In the genomic region with DNA sequence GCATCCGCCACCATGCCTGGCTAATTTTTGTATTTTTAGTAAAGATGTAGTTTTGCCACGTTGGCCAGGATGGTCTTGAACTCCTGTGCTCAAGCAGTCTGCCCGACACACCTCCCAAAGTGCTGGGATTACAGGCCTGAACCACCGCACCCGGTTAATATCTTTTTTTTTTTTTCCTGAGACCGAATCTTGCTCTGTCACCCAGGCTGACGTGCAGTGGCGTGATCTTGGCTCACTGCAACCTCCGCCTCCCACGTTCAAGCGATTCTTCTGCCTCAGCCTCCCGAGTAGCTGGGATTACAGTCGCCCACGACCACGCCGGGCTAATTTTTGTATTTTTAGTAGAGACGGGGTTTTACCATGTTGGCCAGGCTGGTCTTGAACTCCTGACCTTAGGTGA, we compare ENCODE assay signal across 14 cellular contexts. TPM values are rescaled to one million over a fixed set of nuclear protein-coding genes. Genes with fewer than 3 reads are reported as not detected.
"Had no signal": no experiment of that assay in that cellular context is flagged by ENCODE, and none has a peak within 500 bp of the region (broad histone marks: within the 10 kb centered on the region; RNA-seq: fewer than 3 reads in every experiment).

No MANE protein-coding gene starts in this region.

RNA-seq across cellular contexts. Expression of a gene that starts 7.2 kb away (rescaled TPM):
- total RNA-seq: activated naive CD4-positive, alpha-beta T cell treated with anti-CD3 and anti-CD28 coated beads for 36 hours; activated naive CD4-positive, alpha-beta T cell treated with anti-CD3 and anti-CD28 coated beads, Interleukin-2, amount 50 U/mL, for 72 hours; activated naive CD8-positive, alpha-beta T cell treated with anti-CD3 and anti-CD28 coated beads, Interleukin-2, amount 10 ng/mL, durations not matched to agents 7 days and 5 days; activated T-cell treated with anti-CD3 and anti-CD28 coated beads, Interleukin-2, amount 50 U/mL, for 72 hours; activated T-helper 1 cell treated with anti-CD3 and anti-CD28 coated beads, Interleukin-12 subunit alpha, Interleukin-12 subunit beta, Interleukin-2, Interleukin-4 antibody, amounts not matched to agents 30 ng/mL and 10 ng/mL and 1 ng/mL, durations not matched to agents 14 hours and 24 hours and 36 hours; activated T-helper 17 cell treated with anti-CD3 and anti-CD28 coated beads, Interleukin-2, amount 50 U/mL, for 72 hours; activated T-helper 2 cell treated with anti-CD3 and anti-CD28 coated beads, Interferon-gamma antibody, Interleukin-2, Interleukin-4, amounts not matched to agents 10 μg/mL and 5 μg/mL and 100 μg/mL, durations not matched to agents 14 hours and 24 hours and 36 hours; ascending aorta; astrocyte; body of pancreas; bronchial epithelial cell; cardiac muscle cell; cardiac septum; chondrocyte had no signal
